ENCODE assay signal across 19 cellular contexts in the genomic region with DNA sequence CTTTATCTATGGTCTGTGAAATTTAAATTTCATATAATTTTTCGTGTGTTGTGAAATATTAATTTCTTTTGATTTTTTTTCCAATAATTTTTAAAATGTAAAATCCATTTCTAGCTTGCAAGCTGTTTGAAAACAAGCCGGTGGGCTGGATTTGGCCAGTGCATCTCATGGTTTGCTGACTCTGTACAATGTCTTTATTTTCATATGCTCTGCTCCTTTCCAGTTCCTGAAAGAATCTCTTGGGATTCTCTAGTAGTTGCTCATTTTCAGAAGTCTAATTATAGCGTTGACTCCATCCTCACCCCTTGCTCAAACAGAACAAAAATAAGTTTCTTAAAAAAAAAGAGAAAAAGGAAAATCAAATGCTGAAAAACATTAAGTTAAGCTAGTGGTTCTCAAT.
"Had no signal": no experiment of that assay in that cellular context is flagged by ENCODE, and none has a peak within 500 bp of the region (broad histone marks: within the 10 kb centered on the region; RNA-seq: fewer than 3 reads in every experiment).

No MANE protein-coding gene starts in this region.

- ATAC-seq: activated CD4-positive, alpha-beta T cell treated with anti-CD3 and anti-CD28 coated beads for 36 hours; gastroesophageal sphincter; natural killer cell; T-cell had no signal

- H3K4me1 ChIP-seq: esophagus muscularis mucosa, uterus had no signal

- H3K9me3 Mint-ChIP-seq: activated CD4-positive, alpha-beta memory T cell treated with anti-CD3 and anti-CD28 coated beads, Interleukin-2, amount 10 ng/mL, durations not matched to agents 7 days and 5 days; brain; natural killer cell; T-cell had no signal

- H3K4me3 Mint-ChIP-seq: activated CD4-positive, alpha-beta memory T cell treated with anti-CD3 and anti-CD28 coated beads, Interleukin-2, amount 10 ng/mL, durations not matched to agents 7 days and 5 days; activated CD4-positive, alpha-beta T cell treated with anti-CD3 and anti-CD28 coated beads for 36 hours; brain; natural killer cell; T-cell had no signal

- H3K27ac ChIP-seq: esophagus muscularis mucosa, gastroesophageal sphincter, sigmoid colon, SK-N-MC, uterus, VCaP had no signal

- H3K27ac Mint-ChIP-seq: activated CD4-positive, alpha-beta memory T cell treated with anti-CD3 and anti-CD28 coated beads, Interleukin-2, amount 10 ng/mL, durations not matched to agents 7 days and 5 days; activated CD4-positive, alpha-beta T cell treated with anti-CD3 and anti-CD28 coated beads for 36 hours; brain; natural killer cell; T-cell had no signal

- H3K27me3 Mint-ChIP-seq: activated CD4-positive, alpha-beta memory T cell treated with anti-CD3 and anti-CD28 coated beads, Interleukin-2, amount 10 ng/mL, durations not matched to agents 7 days and 5 days; activated CD4-positive, alpha-beta T cell treated with anti-CD3 and anti-CD28 coated beads for 36 hours; brain; T-cell had no signal

- H3K4me3 ChIP-seq: esophagus muscularis mucosa, gastroesophageal sphincter, lung, sigmoid colon, SK-N-MC, uterus had no signal

- H3K9me3 ChIP-seq: esophagus muscularis mucosa, gastroesophageal sphincter, sigmoid colon, uterus had no signal

- H3K36me3 ChIP-seq: uterus had no signal

- H3K27me3 ChIP-seq: esophagus muscularis mucosa, gastroesophageal sphincter, sigmoid colon, uterus had no signal

- DNase-seq: activated CD4-positive, alpha-beta memory T cell treated with anti-CD3 and anti-CD28 coated beads, Interleukin-2, amount 10 ng/mL, durations not matched to agents 7 days and 5 days; activated CD4-positive, alpha-beta T cell treated with anti-CD3 and anti-CD28 coated beads for 36 hours; activated CD8-positive, alpha-beta memory T cell treated with anti-CD3 and anti-CD28 coated beads, Interleukin-2, amount 50 U/mL, for 48 hours; activated naive CD4-positive, alpha-beta T cell treated with Interleukin-2 at 50 U/mL for 16 hours; kidney glomerular epithelial cell; natural killer cell; occipital lobe; sigmoid colon; stimulated activated CD4-positive, alpha-beta T cell treated with anti-CD3 and anti-CD28 coated beads, Interleukin-12 subunit alpha, Interleukin-12 subunit beta, amount 100 ng/mL, for 4 hours; stimulated activated naive CD4-positive, alpha-beta T cell treated with Interleukin-2 at 50 U/mL for 16 hours; T-cell; T1000; uterus had no signal

- H3K4me1 Mint-ChIP-seq: activated CD4-positive, alpha-beta T cell treated with anti-CD3 and anti-CD28 coated beads for 36 hours; brain; natural killer cell had no signal
